In genomic region chr11:60763692-60764369, GRCh38 we compare ENCODE assay signal across 17 cellular contexts. TPM values are rescaled to one million over a fixed set of nuclear protein-coding genes. Genes with fewer than 3 reads are reported as not detected.
DNase-seq lines count a peak whose midpoint lies in the region; ATAC-seq, FAIRE-seq and TF ChIP-seq lines count a peak whose summit lies in the region.
"Had no signal": no experiment of that assay in that cellular context is flagged by ENCODE, and none has a peak within 500 bp of the region (broad histone marks: within the 10 kb centered on the region; RNA-seq: fewer than 3 reads in every experiment).

No MANE protein-coding gene starts in this region.

- H2BK5ac ChIP-seq in IMR-90 (ENCODE audit: low read depth, low read length, poor library complexity, severe bottlenecking), result no peak overlapping the region

- no TSS peak for BruUV-seq in IMR-90 (replicated peaks; lab: Mats Ljungman, UMichigan)
- BruUV-seq in GM12878 (replicated peaks; lab: Mats Ljungman, UMichigan), result no TSS peak

- H3K4me3 ChIP-seq in IMR-90 (ENCODE audit: insufficient read depth, low read depth, low read length) (no peak overlapping the region), GM12878 (peak overlapping the region; percentile 0; the same call in 1 of the 2 replicates), colonic mucosa (no peak overlapping the region)
- H3K4me3 ChIP-seq: adrenal gland had no signal

- intact Hi-C loops in IMR-90 (cut with micrococcal nuclease), result no loop called here
- intact Hi-C loops in GM12878 (cut with micrococcal nuclease; ENCODE audit: unreplicated experiment), result loop anchor here (1.0 to 10.0 kb wide), 8 partner anchors 63 to 569 kb away; partner anchors contain the start of genes PRPF19 and VPS37C
- intact Hi-C loops in colonic mucosa (cut with DNase I), result loop anchor here (5.0 kb wide), 1 partner anchor 107 kb away; no protein-coding TSS in a partner anchor

- TF ChIP-seq EP300 in GM12878 (IDR thresholded peaks at IDR 0.05; ENCODE audit: borderline replicate concordance in 1 of 2, control insufficient read depth in 1 of 2, low read depth in 2 of 2, low read length in 2 of 2), result no peak; a peak in 1 of 4 replicates

- RAD21 ChIA-PET in GM12878 (lab: Charles Lee; ENCODE audit: unreplicated experiment), result interaction anchor here (0.8 to 7.4 kb wide), 38 partner anchors 7 to 494 kb away, joined by 3 to 119 read pairs (median 6); partner anchors contain the start of genes MS4A1, MS4A15, MS4A8 and TMEM109

- H2AFZ ChIP-seq in IMR-90 (replicated peaks; ENCODE audit: low read length, poor library complexity), result no peak overlapping the region
- peak overlapping the region; percentile 21 for H2AFZ ChIP-seq in GM12878 (ENCODE audit: control insufficient read depth, low read depth, low read length)

- H3K4ac ChIP-seq in IMR-90 (ENCODE audit: low read depth, low read length), result no peak overlapping the region

- no peak overlapping the region for H3K14ac ChIP-seq in IMR-90 (replicated peaks; ENCODE audit: low read depth, low read length)

- FAIRE-seq in GM12878 (lab: Jason Lieb, UNC), result no peak

- TF ChIP-seq RAD21 in IMR-90 (IDR thresholded peaks at IDR 0.05; ENCODE audit: low read length) (no peak), GM12878 (IDR thresholded peaks at IDR 0.05; ENCODE audit: insufficient read depth, low read depth, low read length) (no peak)

- H3K4me2 ChIP-seq in IMR-90 (ENCODE audit: low read depth, low read length) (no peak overlapping the region), GM12878 (ENCODE audit: control insufficient read depth, insufficient read depth) (peak overlapping the region; percentile 65)

- H3K9ac ChIP-seq in IMR-90 (ENCODE audit: low read depth, low read length), result no peak overlapping the region
- peak overlapping the region; percentile 69 for H3K9ac ChIP-seq in GM12878 (ENCODE audit: control insufficient read depth, insufficient read depth, low read length)
- H3K9ac ChIP-seq in colonic mucosa (ENCODE audit: low read depth in 2 of 2, low read length in 2 of 2), result no peak overlapping the region

- dilution Hi-C loops in IMR-90 (cut with HindIII; ENCODE audit: low sequenced_read_pairs, unreplicated experiment), result no loop called here

- in situ Hi-C loops in IMR-90 (cut with MboI; ENCODE audit: low sequenced_read_pairs) (no loop called here), GM12878 (cut with MboI) (loop anchor here (10.0 to 25.0 kb wide), 2 partner anchors 399 to 1577 kb away; no protein-coding TSS in a partner anchor)

- no peak overlapping the region for H4K8ac ChIP-seq in IMR-90 (ENCODE audit: low read depth in 2 of 2, low read length in 2 of 2)

- H3K27me3 ChIP-seq in IMR-90 (ENCODE audit: control insufficient read depth, insufficient read depth, low read length), result peaks cover 10% of the 10 kb centered on the region
- H3K27me3 ChIP-seq in GM12878 (replicated peaks in 1 of 2; ENCODE audit: control insufficient read depth in 2 of 2, insufficient read depth in 2 of 2, low read length in 1 of 2), result no peaks in the 10 kb centered on the region
- no peaks in the 10 kb centered on the region for H3K27me3 ChIP-seq in colonic mucosa

- 65% methylated on average over 2 of the region's 11 CpGs; no CpG with 5 or more reads in 1 of the 2 experiments for WGBS in IMR-90 (ENCODE audit: extremely low coverage in 2 of 2, insufficient read length in 1 of 2), 2 experiments
- 1% methylated on average over 11 of the region's 11 CpGs for WGBS in GM12878 (ENCODE audit: insufficient coverage, insufficient replicate concordance, low lambda C conversion rate, missing lambda C conversion rate)

- TF ChIP-seq POLR2A in IMR-90 (IDR thresholded peaks at IDR 0.05; ENCODE audit: low read depth, low read length), result no peak
- TF ChIP-seq POLR2A in GM12878 (IDR thresholded peaks at IDR 0.05; ENCODE audit: low read depth, low read length), result no peak

- no peak overlapping the region for H2BK20ac ChIP-seq in IMR-90 (ENCODE audit: low read depth, low read length)

- no peaks in the 10 kb centered on the region for H3K79me1 ChIP-seq in IMR-90 (ENCODE audit: low read depth in 1 of 2, low read length in 2 of 2)

- peak overlapping the region; percentile 31 for H2AK9ac ChIP-seq in IMR-90 (replicated peaks; ENCODE audit: low read depth, low read length, poor library complexity)

- DNase-seq in IMR-90 (no peak), GM12878 (ENCODE audit: low read depth, low spot score) (peak; percentile 69), SK-N-DZ (ENCODE audit: low spot score) (no peak), colonic mucosa (no peak), GM19238 (ENCODE audit: insufficient read length, low spot score) (no peak)
- DNase-seq: activated CD8-positive, alpha-beta memory T cell treated with anti-CD3 and anti-CD28 coated beads, Interleukin-2, amount 10 ng/mL, durations not matched to agents 7 days and 5 days; adrenal gland; islet precursor cell; T1000 had no signal

- no peak overlapping the region for H3K18ac ChIP-seq in IMR-90 (ENCODE audit: low read depth, low read length)

- no peaks in the 10 kb centered on the region for H3K79me2 ChIP-seq in GM12878 (ENCODE audit: control insufficient read depth, insufficient read depth, low read length)

- H3K56ac ChIP-seq in IMR-90 (ENCODE audit: extremely low read depth, insufficient read depth, low read length), result no peak overlapping the region

- H3K27ac ChIP-seq in 22Rv1 (no peak overlapping the region), IMR-90 (ENCODE audit: insufficient read depth, low read length) (no peak overlapping the region), GM12878 (ENCODE audit: control insufficient read depth, insufficient read depth) (peak overlapping the region; percentile 96), colonic mucosa (no peak overlapping the region)
- H3K27ac ChIP-seq: adrenal gland, RWPE1 had no signal

- H3K23ac ChIP-seq in IMR-90 (ENCODE audit: low read depth, low read length), result no peak overlapping the region

- H4K5ac ChIP-seq in IMR-90 (ENCODE audit: low read depth, low read length), result no peak overlapping the region

- H2AK5ac ChIP-seq in IMR-90 (ENCODE audit: low read depth, low read length), result no peak overlapping the region

- H3K9me3 ChIP-seq in IMR-90 (ENCODE audit: control insufficient read depth, insufficient read depth, low read length), result no peaks in the 10 kb centered on the region
- peaks cover 1% of the 10 kb centered on the region; the same call in 2 of the 3 replicates for H3K9me3 ChIP-seq in GM12878 (replicated peaks; ENCODE audit: control insufficient read depth, insufficient read depth, low read length)
- no peaks in the 10 kb centered on the region for H3K9me3 ChIP-seq in colonic mucosa
- H3K9me3 ChIP-seq: adrenal gland had no signal

- H3K4me1 ChIP-seq in IMR-90 (ENCODE audit: control insufficient read depth, insufficient read depth, low read length), result no peaks in the 10 kb centered on the region
- H3K4me1 ChIP-seq in GM12878 (ENCODE audit: control insufficient read depth, insufficient read depth, low read length), result peaks cover 61% of the 10 kb centered on the region
- H3K4me1 ChIP-seq in colonic mucosa, result no peaks in the 10 kb centered on the region
- H3K4me1 ChIP-seq: adrenal gland had no signal

- CTCF ChIA-PET in IMR-90 (lab: Yijun Ruan, JAX) (no interaction called here), GM12878 (lab: Yijun Ruan, JAX) (interaction anchor here (0.8 to 7.3 kb wide), 45 partner anchors 8 to 629 kb away, joined by 3 to 184 read pairs (median 5); partner anchors contain the start of genes MS4A1, MS4A8 and PRPF19)

- no peak overlapping the region for H2BK120ac ChIP-seq in IMR-90 (ENCODE audit: low read depth, low read length)

- ATAC-seq in GM18511 (IDR thresholded peaks at IDR 0.05; ENCODE audit: unreplicated experiment), result peak; percentile 36
- no peak for ATAC-seq in IMR-90 (ENCODE audit: low read depth)
- peak; percentile 27 for ATAC-seq in GM12878
- ATAC-seq in HG03469 (IDR thresholded peaks at IDR 0.05; ENCODE audit: unreplicated experiment), result no peak
- ATAC-seq: activated CD8-positive, alpha-beta memory T cell treated with anti-CD3 and anti-CD28 coated beads, Interleukin-2, amount 10 ng/mL, durations not matched to agents 7 days and 5 days had no signal

- H3K9me1 ChIP-seq in IMR-90 (ENCODE audit: insufficient read depth, low read length), result no peaks in the 10 kb centered on the region

- peak; percentile 67 for TF ChIP-seq CTCF in 22Rv1 (IDR thresholded peaks at IDR 0.05)
- TF ChIP-seq CTCF in IMR-90 (conservative IDR thresholded peaks at IDR 0.05; ENCODE audit: low read depth, low read length), result no peak
- TF ChIP-seq CTCF in GM12878 (IDR thresholded peaks at IDR 0.05 in 2 of 3, conservative IDR thresholded peaks at IDR 0.05 in 1 of 3; ENCODE audit: control insufficient read depth in 2 of 3, extremely low read depth in 1 of 3, insufficient read depth in 1 of 3, low read depth in 3 of 3, low read length in 3 of 3), result peak; percentile 26 to 54 (median 44); a peak in 5 of 6 replicates
- no peak for TF ChIP-seq CTCF in colonic mucosa (IDR thresholded peaks at IDR 0.05)

- POLR2A ChIA-PET in IMR-90 (lab: Charles Lee; ENCODE audit: unreplicated experiment), result interaction anchor here (0.6 kb wide), 1 partner anchor 389 kb away, joined by 3 read pairs; no protein-coding TSS in a partner anchor
- POLR2A ChIA-PET in GM12878 (lab: Charles Lee), result interaction anchor here (0.6 to 2.0 kb wide), 6 partner anchors 9 to 328 kb away, joined by 3 to 6 read pairs (median 4); no protein-coding TSS in a partner anchor

- no peak overlapping the region for H2BK15ac ChIP-seq in IMR-90 (ENCODE audit: low read depth, low read length)

- SMC1A ChIA-PET in GM12878 (lab: Charles Lee; ENCODE audit: uncharacterized antibody, unreplicated experiment), result interaction anchor here (0.9 to 7.8 kb wide), 28 partner anchors 10 to 395 kb away, joined by 3 to 143 read pairs (median 6); partner anchors contain the start of genes MS4A1, MS4A8, PRPF19 and TMEM109

- no peaks in the 10 kb centered on the region for H3K36me3 ChIP-seq in IMR-90 (ENCODE audit: control insufficient read depth, insufficient read depth, low read length)
- no peaks in the 10 kb centered on the region for H3K36me3 ChIP-seq in GM12878 (ENCODE audit: control insufficient read depth in 2 of 2, insufficient read depth in 2 of 2, low read length in 1 of 2)
- no peaks in the 10 kb centered on the region for H3K36me3 ChIP-seq in colonic mucosa
- H3K36me3 ChIP-seq: adrenal gland had no signal

- no peaks in the 10 kb centered on the region for H4K20me1 ChIP-seq in IMR-90 (ENCODE audit: insufficient read depth, low read length)
- H4K20me1 ChIP-seq in GM12878 (ENCODE audit: control insufficient read depth, insufficient read depth), result no peaks in the 10 kb centered on the region

- no peak overlapping the region for H4K91ac ChIP-seq in IMR-90 (ENCODE audit: insufficient read depth, low read depth, low read length)

RNA-seq across cellular contexts. Expression of gene MS4A15, which starts 7.2 kb away (rescaled TPM):
- total RNA-seq in IMR-90 (2012; rRNA removed) (not detected in 2 replicates), GM12878 (2014; rRNA removed) (0.27 and 0.62 TPM in 2 replicates), GM12878 (2014; rRNA removed; fragmentation: Illumina TruSeq; extraction: Trizol) (0.18 and 0.45 TPM in 2 replicates), GM12878 (2021) (0.46 and 0.56 TPM in 2 replicates), colonic mucosa (under 1 TPM in 1 of 2 donors, not detected in 1; 0.13 TPM)
- polyA plus RNA-seq in IMR-90 (2012; rRNA removed) (not detected in 2 replicates), GM12878 (2011; rRNA removed) (0.22 and 0.35 TPM in 2 replicates), GM12878 (2014; fragmentation: Illumina TruSeq; extraction: Trizol) (0.71 TPM in 1 of 2 replicates, not detected in the other), GM12878 (2014; fragmentation: Nextera tagmentation; extraction: Ambion mirVana) (under 1 TPM; 0.05 to 0.08 TPM), GM12878 (2014; rRNA removed) (0.22 and 0.55 TPM in 2 replicates), GM12878 (2016; fragmentation: Nextera tagmentation; extraction: Ambion mirVana) (under 1 TPM; 0.62 to 0.84 TPM)
- not detected in 2 replicates for polyA plus RNA-seq in IMR-90 (2012; cell fraction: cytosol; rRNA removed)
- polyA plus RNA-seq in IMR-90 (2012; cell fraction: nucleus; rRNA removed; ENCODE audit: low replicate concordance), result not detected in 2 replicates
- total RNA-seq in GM12878 (2013; cell fraction: nucleolus; rRNA removed), result not detected in 2 replicates
- polyA plus RNA-seq in GM12878 (2011; ENCODE audit: low read depth), result 0.34 TPM
- polyA plus RNA-seq in GM12878 (2011; cell fraction: cytosol; rRNA removed), result 0.47 and 0.70 TPM in 2 replicates
- 0.76 and 1.5 TPM in 2 replicates for polyA plus RNA-seq in GM12878 (2011; cell fraction: nucleus; rRNA removed)
- 0.23 and 0.34 TPM in 2 replicates for polyA plus RNA-seq in GM12878 (2012)
- polyA minus RNA-seq in GM12878 (2011; rRNA and poly(A)+ RNA removed), result 0.36 TPM in 1 of 2 replicates, not detected in the other
- polyA minus RNA-seq in GM12878 (2011; cell fraction: cytosol; rRNA and poly(A)+ RNA removed), result 0.83 and 1.3 TPM in 2 replicates
- 0.67 and 0.73 TPM in 2 replicates for polyA minus RNA-seq in GM12878 (2011; cell fraction: nucleus; rRNA and poly(A)+ RNA removed)
- polyA plus RNA-seq in SK-N-DZ (2014; cell fraction: cytosol; rRNA removed), result not detected in 2 replicates
- not detected in 2 replicates for polyA plus RNA-seq in SK-N-DZ (2014; cell fraction: nucleus; rRNA removed)
- total RNA-seq: activated CD8-positive, alpha-beta memory T cell treated with anti-CD3 and anti-CD28 coated beads, Interleukin-2, amount 10 ng/mL, durations not matched to agents 7 days and 5 days; fibroblast of villous mesenchyme; H4; myocyte; ureter had no signal

RNA-seq across cellular contexts. Expression of gene MS4A10, which starts 21.3 kb away (rescaled TPM):
- total RNA-seq in IMR-90 (2012; rRNA removed), result not detected in 2 replicates
- polyA plus RNA-seq in IMR-90 (2012; rRNA removed), result not detected in 2 replicates
- not detected in 2 replicates for polyA plus RNA-seq in IMR-90 (2012; cell fraction: cytosol; rRNA removed)
- not detected in 2 replicates for polyA plus RNA-seq in IMR-90 (2012; cell fraction: nucleus; rRNA removed; ENCODE audit: low replicate concordance)
- not detected in 2 replicates for total RNA-seq in GM12878 (2013; cell fraction: nucleolus; rRNA removed)
- not detected in 2 replicates for total RNA-seq in GM12878 (2014; rRNA removed)
- total RNA-seq in GM12878 (2014; rRNA removed; fragmentation: Illumina TruSeq; extraction: Trizol), result not detected in 2 replicates
- total RNA-seq in GM12878 (2021), result not detected in 2 replicates
- not detected for polyA plus RNA-seq in GM12878 (2011; ENCODE audit: low read depth)
- polyA plus RNA-seq in GM12878 (2011; rRNA removed), result not detected in 2 replicates
- not detected in 2 replicates for polyA plus RNA-seq in GM12878 (2011; cell fraction: cytosol; rRNA removed)
- not detected in 2 replicates for polyA plus RNA-seq in GM12878 (2011; cell fraction: nucleus; rRNA removed)
- polyA plus RNA-seq in GM12878 (2012), result not detected in 2 replicates
- not detected in 2 replicates for polyA plus RNA-seq in GM12878 (2014; fragmentation: Illumina TruSeq; extraction: Trizol)
- polyA plus RNA-seq in GM12878 (2014; fragmentation: Nextera tagmentation; extraction: Ambion mirVana), result not detected
- not detected in 2 replicates for polyA plus RNA-seq in GM12878 (2014; rRNA removed)
- polyA plus RNA-seq in GM12878 (2016; fragmentation: Nextera tagmentation; extraction: Ambion mirVana), result not detected
- not detected in 2 replicates for polyA minus RNA-seq in GM12878 (2011; rRNA and poly(A)+ RNA removed)
- polyA minus RNA-seq in GM12878 (2011; cell fraction: cytosol; rRNA and poly(A)+ RNA removed), result not detected in 2 replicates
- not detected in 2 replicates for polyA minus RNA-seq in GM12878 (2011; cell fraction: nucleus; rRNA and poly(A)+ RNA removed)
- polyA plus RNA-seq in SK-N-DZ (2014; cell fraction: cytosol; rRNA removed), result not detected in 2 replicates
- polyA plus RNA-seq in SK-N-DZ (2014; cell fraction: nucleus; rRNA removed), result not detected in 2 replicates
- total RNA-seq in colonic mucosa, result under 1 TPM; 0.10 to 0.66 TPM
- total RNA-seq: activated CD8-positive, alpha-beta memory T cell treated with anti-CD3 and anti-CD28 coated beads, Interleukin-2, amount 10 ng/mL, durations not matched to agents 7 days and 5 days; adrenal gland; fibroblast of villous mesenchyme; H4; myocyte; ureter had no signal
- polyA plus RNA-seq: adrenal gland had no signal

RNA-seq across cellular contexts. Expression of gene MS4A18, which starts 39.3 kb away (rescaled TPM):
- total RNA-seq in IMR-90 (2012; rRNA removed) (not detected in 2 replicates), GM12878 (2014; rRNA removed) (not detected in 2 replicates), GM12878 (2014; rRNA removed; fragmentation: Illumina TruSeq; extraction: Trizol) (not detected in 2 replicates), GM12878 (2021) (not detected in 2 replicates), colonic mucosa (not detected)
- polyA plus RNA-seq in IMR-90 (2012; rRNA removed) (not detected in 2 replicates), GM12878 (2011; rRNA removed) (not detected in 2 replicates), GM12878 (2014; fragmentation: Illumina TruSeq; extraction: Trizol) (not detected in 2 replicates), GM12878 (2014; fragmentation: Nextera tagmentation; extraction: Ambion mirVana) (not detected), GM12878 (2014; rRNA removed) (not detected in 2 replicates), GM12878 (2016; fragmentation: Nextera tagmentation; extraction: Ambion mirVana) (not detected)
- polyA plus RNA-seq in IMR-90 (2012; cell fraction: cytosol; rRNA removed), result not detected in 2 replicates
- polyA plus RNA-seq in IMR-90 (2012; cell fraction: nucleus; rRNA removed; ENCODE audit: low replicate concordance), result not detected in 2 replicates
- not detected in 2 replicates for total RNA-seq in GM12878 (2013; cell fraction: nucleolus; rRNA removed)
- not detected for polyA plus RNA-seq in GM12878 (2011; ENCODE audit: low read depth)
- not detected in 2 replicates for polyA plus RNA-seq in GM12878 (2011; cell fraction: cytosol; rRNA removed)
- polyA plus RNA-seq in GM12878 (2011; cell fraction: nucleus; rRNA removed), result not detected in 2 replicates
- polyA plus RNA-seq in GM12878 (2012), result not detected in 2 replicates
- not detected in 2 replicates for polyA minus RNA-seq in GM12878 (2011; rRNA and poly(A)+ RNA removed)
- not detected in 2 replicates for polyA minus RNA-seq in GM12878 (2011; cell fraction: cytosol; rRNA and poly(A)+ RNA removed)
- polyA minus RNA-seq in GM12878 (2011; cell fraction: nucleus; rRNA and poly(A)+ RNA removed), result not detected in 2 replicates
- polyA plus RNA-seq in SK-N-DZ (2014; cell fraction: cytosol; rRNA removed), result not detected in 2 replicates
- not detected in 2 replicates for polyA plus RNA-seq in SK-N-DZ (2014; cell fraction: nucleus; rRNA removed)
- total RNA-seq: activated CD8-positive, alpha-beta memory T cell treated with anti-CD3 and anti-CD28 coated beads, Interleukin-2, amount 10 ng/mL, durations not matched to agents 7 days and 5 days; adrenal gland; fibroblast of villous mesenchyme; H4; myocyte; ureter had no signal
- polyA plus RNA-seq: adrenal gland had no signal

Comparison
In these comparisons a context has a peak if more than half of its experiments do, and no peak if none do; other contexts are left out.
1. CTCF ChIP-seq: peak in 22Rv1 (single experiment) and GM12878 (3 of 3); none in IMR-90 (single experiment) and colonic mucosa (single experiment).
2. ATAC-seq: peak in GM18511 (single experiment) and GM12878 (single experiment); none in IMR-90 (single experiment) and HG03469 (single experiment).